Comparison of ENCODE assay signal across 15 cellular contexts in the genomic region with DNA sequence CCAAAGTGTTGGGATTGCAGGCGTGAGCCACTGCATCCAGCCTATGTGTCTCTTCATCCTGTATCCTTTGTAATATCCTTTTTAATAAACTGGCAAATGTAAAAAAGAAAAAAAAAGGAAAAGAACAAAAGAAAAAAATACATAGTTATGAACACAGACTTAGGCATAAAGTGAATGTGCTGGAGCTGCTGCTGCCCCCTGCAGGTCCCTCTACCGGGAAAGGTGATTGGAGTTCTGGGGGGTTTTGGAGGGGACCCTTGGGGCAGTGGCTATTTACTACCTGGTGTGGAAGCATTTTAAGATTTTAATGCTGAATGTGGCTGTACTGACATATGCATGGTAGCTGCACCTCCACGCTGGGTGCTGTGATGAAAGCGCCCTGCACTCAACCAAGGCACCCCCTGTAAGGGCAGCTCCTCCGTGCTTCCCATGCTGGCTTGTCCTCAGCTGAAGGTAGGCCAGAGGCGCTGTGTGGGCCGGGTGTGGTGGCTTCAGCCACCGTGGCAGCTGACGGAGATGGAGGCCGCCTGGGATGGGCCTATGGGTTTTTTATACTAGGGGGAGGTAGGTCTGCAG. TPM values are rescaled to one million over a fixed set of nuclear protein-coding genes. Genes with fewer than 3 reads are reported as not detected.
DNase-seq lines count a peak whose midpoint lies in the region; ATAC-seq, FAIRE-seq and TF ChIP-seq lines count a peak whose summit lies in the region.
"Had no signal": no experiment of that assay in that cellular context is flagged by ENCODE, and none has a peak within 500 bp of the region (broad histone marks: within the 10 kb centered on the region; RNA-seq: fewer than 3 reads in every experiment).

No MANE protein-coding gene starts in this region.

- H3K27ac ChIP-seq in 22Rv1 (no peak overlapping the region), RWPE2 (ENCODE audit: poor library complexity, severe bottlenecking) (no peak overlapping the region)

- H3K27me3 ChIP-seq in RWPE2 (ENCODE audit: insufficient read depth, poor library complexity, severe bottlenecking): no peaks in the 10 kb centered on the region

- H3K4me1 ChIP-seq in RWPE2 (ENCODE audit: insufficient read depth, poor library complexity, severe bottlenecking): no peaks in the 10 kb centered on the region

- no peaks in the 10 kb centered on the region for H3K36me3 ChIP-seq in RWPE2 (ENCODE audit: low read depth)

- no peak for DNase-seq in GM12865 (ENCODE audit: low read depth)
- peak; percentile 57 for DNase-seq in RWPE2 (ENCODE audit: low spot score)
- DNase-seq in fibroblast of the aortic adventitia (ENCODE audit: low read depth): no peak
- no peak for DNase-seq in DMS153 treated with DMSO at 0.1 percent for 48 hours (lab: John Stamatoyannopoulos, UW; ENCODE audit: unreplicated experiment)
- DNase-seq in NCI-H524 (lab: John Stamatoyannopoulos, UW): no peak
- DNase-seq in HTR-8/SVneo (ENCODE audit: insufficient read length, low spot score): no peak
- no peak for DNase-seq in NCI-H187 treated with DMSO at 0.1 percent for 48 hours (lab: John Stamatoyannopoulos, UW)
- DNase-seq: amniotic stem cell, COR-L47, NCI-H526 treated with DMSO at 0.1 percent for 48 hours, retina had no signal

- no peaks in the 10 kb centered on the region for H3K9me3 ChIP-seq in RWPE2 (ENCODE audit: severe bottlenecking)

- no peak for FAIRE-seq in HTR-8/SVneo (lab: Jason Lieb, UNC)
- FAIRE-seq: RCC 7860 had no signal

- TF ChIP-seq CTCF in 22Rv1 (IDR thresholded peaks at IDR 0.05): peak; percentile 48
- peak; percentile 14 for TF ChIP-seq CTCF in GM12865 (IDR thresholded peaks at IDR 0.05; ENCODE audit: insufficient read depth, low read depth, low read length, missing control alignments)
- TF ChIP-seq CTCF in RWPE2 (IDR thresholded peaks at IDR 0.05; ENCODE audit: poor library complexity, severe bottlenecking): peak; percentile 31
- peak; percentile 37 for TF ChIP-seq CTCF in fibroblast of the aortic adventitia (IDR thresholded peaks at IDR 0.05; ENCODE audit: insufficient read depth, low read length)

- H3K4me3 ChIP-seq in GM12865 (ENCODE audit: low read depth, low read length) (no peak overlapping the region), RWPE2 (ENCODE audit: severe bottlenecking) (no peak overlapping the region), fibroblast of the aortic adventitia (ENCODE audit: low read depth, low read length) (no peak overlapping the region)

- no peak for ATAC-seq in RWPE2 (ENCODE audit: low read depth)
- ATAC-seq: natural killer cell treated with Interleukin-12 subunit alpha and Interleukin-12 subunit beta and Interleukin-15 and Interleukin-18, amount 100 ng/mL, for 72 hours; WTC11 had no signal

RNA-seq across cellular contexts. Expression of a gene that starts 49.9 kb away (rescaled TPM):
- total RNA-seq in fibroblast of the aortic adventitia (ENCODE audit: low replicate concordance): 223 and 245 TPM in 2 replicates
